Comparison of ENCODE assay signal across 23 cellular contexts in genomic region chr21:15522148-15522547, GRCh38.
"Had no signal": no experiment of that assay in that cellular context is flagged by ENCODE, and none has a peak within 500 bp of the region (broad histone marks: within the 10 kb centered on the region; RNA-seq: fewer than 3 reads in every experiment).

No MANE protein-coding gene starts in this region.

- H3K4me3 ChIP-seq: coronary artery, dorsolateral prefrontal cortex, esophagus muscularis mucosa, gastroesophageal sphincter, heart left ventricle, hepatocyte, left lung, lower lobe of right lung, mucosa of descending colon had no signal

- H3K27ac ChIP-seq: coronary artery, dorsolateral prefrontal cortex, esophagus muscularis mucosa, foreskin keratinocyte, gastroesophageal sphincter, heart left ventricle, hepatocyte, left lung, lower lobe of right lung had no signal

- H3K36me3 ChIP-seq: esophagus muscularis mucosa, gastroesophageal sphincter, heart left ventricle, left lung, lower lobe of right lung had no signal

- DNase-seq: dermis blood vessel endothelial cell; dorsolateral prefrontal cortex; effector CD4-positive, alpha-beta T cell; effector memory CD4-positive, alpha-beta T cell; heart left ventricle; hypothalamus; immature natural killer cell; islet precursor cell; left cardiac atrium; left ventricle myocardium superior; lower lobe of right lung; mesendoderm; naive B cell had no signal

- FAIRE-seq: colon, endothelial cell of umbilical vein, frontal cortex had no signal

- H3K9me3 ChIP-seq: esophagus muscularis mucosa, gastroesophageal sphincter, heart left ventricle, lower lobe of right lung, mucosa of descending colon had no signal

- H3K27me3 ChIP-seq: esophagus muscularis mucosa, gastroesophageal sphincter, heart left ventricle, hepatocyte, left lung had no signal

- H3K4me2 ChIP-seq: hepatocyte had no signal

- H3K4me1 ChIP-seq: esophagus muscularis mucosa, foreskin keratinocyte, gastroesophageal sphincter, heart left ventricle, lower lobe of right lung had no signal
